ENCODE assay signal across 26 cellular contexts in genomic region chr2:52629944-52630343, GRCh38.
"Had no signal": no experiment of that assay in that cellular context is flagged by ENCODE, and none has a peak within 500 bp of the region (broad histone marks: within the 10 kb centered on the region; RNA-seq: fewer than 3 reads in every experiment).

No MANE protein-coding gene starts in this region.

- H3K4me1 Mint-ChIP-seq: naive thymus-derived CD4-positive, alpha-beta T cell; natural killer cell; nephron; neural progenitor cell; stimulated activated naive B cell treated with anti-CD40 and anti-IgM and Interleukin-4, amounts not matched to agents 10 μg/mL and 1 μg/mL and 100 μg/mL, for 72 hours had no signal

- H3K4me3 Mint-ChIP-seq: naive thymus-derived CD4-positive, alpha-beta T cell; natural killer cell; nephron; neural progenitor cell; stimulated activated naive B cell treated with anti-CD40 and anti-IgM and Interleukin-4, amounts not matched to agents 10 μg/mL and 1 μg/mL and 100 μg/mL, for 72 hours; type B pancreatic cell had no signal

- H3K27me3 ChIP-seq: neural progenitor cell, ovary, right lobe of liver, sigmoid colon, stomach, tibial artery, transverse colon, vagina had no signal

- H3K27me3 Mint-ChIP-seq: naive thymus-derived CD4-positive, alpha-beta T cell; progenitor cell of endocrine pancreas; stimulated activated naive B cell treated with anti-CD40 and anti-IgM and Interleukin-4, amounts not matched to agents 10 μg/mL and 1 μg/mL and 100 μg/mL, for 72 hours; type B pancreatic cell had no signal

- H3K27ac Mint-ChIP-seq: naive thymus-derived CD4-positive, alpha-beta T cell; natural killer cell; nephron; neural progenitor cell; progenitor cell of endocrine pancreas; stimulated activated naive B cell treated with anti-CD40 and anti-IgM and Interleukin-4, amounts not matched to agents 10 μg/mL and 1 μg/mL and 100 μg/mL, for 72 hours; type B pancreatic cell had no signal

- H3K9ac ChIP-seq: neural progenitor cell, parathyroid adenoma had no signal

- DNase-seq: naive thymus-derived CD4-positive, alpha-beta T cell; natural killer cell; occipital lobe; ovary; psoas muscle; right lobe of liver; sigmoid colon; small intestine; stimulated activated CD4-positive, alpha-beta T cell treated with anti-CD3 and anti-CD28 coated beads, Interleukin-12 subunit alpha, Interleukin-12 subunit beta, amount 100 ng/mL, for 4 hours; stimulated activated CD4-positive, alpha-beta T cell treated with anti-CD3 and anti-CD28 coated beads, Interleukin-1b, Interleukin-23, amount 100 ng/mL, for 48 hours; stimulated activated CD4-positive, alpha-beta T cell treated with anti-CD3 and anti-CD28 coated beads, Interleukin-4, amount 100 ng/mL, for 1 hour; stimulated activated CD4-positive, alpha-beta T cell treated with anti-CD3 and anti-CD28 coated beads, Interleukin-4, amount 100 ng/mL, for 4 hours; stimulated activated CD8-positive, alpha-beta memory T cell treated with anti-CD3 and anti-CD28 coated beads, Interleukin-4, amount 100 ng/mL, for 48 hours; stimulated activated naive B cell treated with anti-CD40 and anti-IgM and Interleukin-4, amounts not matched to agents 10 μg/mL and 1 μg/mL and 100 μg/mL, for 72 hours; stimulated activated naive CD4-positive, alpha-beta T cell treated with Interleukin-2 at 50 U/mL for 16 hours; stomach; tibial artery; transverse colon had no signal

- H3K36me3 Mint-ChIP-seq: naive thymus-derived CD4-positive, alpha-beta T cell; neural progenitor cell; stimulated activated naive B cell treated with anti-CD40 and anti-IgM and Interleukin-4, amounts not matched to agents 10 μg/mL and 1 μg/mL and 100 μg/mL, for 72 hours had no signal

- H3K4me1 ChIP-seq: neural progenitor cell, parathyroid adenoma, psoas muscle, right lobe of liver, sigmoid colon, stomach, tibial artery, transverse colon, vagina had no signal

- H3K4me2 ChIP-seq: neural progenitor cell had no signal

- H3K27ac ChIP-seq: neural progenitor cell, ovary, parathyroid adenoma, psoas muscle, right lobe of liver, sigmoid colon, stomach, thoracic aorta, tibial artery, transverse colon, vagina had no signal

- H2AFZ ChIP-seq: neural progenitor cell, parathyroid adenoma had no signal

- ATAC-seq: naive thymus-derived CD4-positive, alpha-beta T cell; natural killer cell; psoas muscle; right cardiac atrium; right lobe of liver; stimulated activated naive B cell treated with anti-CD40 and anti-IgM and Interleukin-4, amounts not matched to agents 10 μg/mL and 1 μg/mL and 100 μg/mL, for 72 hours had no signal

- H3K9me3 ChIP-seq: psoas muscle, right lobe of liver, thoracic aorta, tibial artery, transverse colon, vagina had no signal

- H3K4me3 ChIP-seq: neural progenitor cell, ovary, psoas muscle, right lobe of liver, sigmoid colon, stomach, thoracic aorta, tibial artery, transverse colon, vagina had no signal

- H3K36me3 ChIP-seq: neural progenitor cell, ovary, right lobe of liver, sigmoid colon, stomach, thoracic aorta, tibial artery, transverse colon, vagina had no signal
